ENCODE assay signal across 19 cellular contexts in genomic region chr17:35616506-35616905, GRCh38. TPM values are rescaled to one million over a fixed set of nuclear protein-coding genes. Genes with fewer than 3 reads are reported as not detected.
DNase-seq lines count a peak whose midpoint lies in the region; ATAC-seq, FAIRE-seq and TF ChIP-seq lines count a peak whose summit lies in the region.
"Had no signal": no experiment of that assay in that cellular context is flagged by ENCODE, and none has a peak within 500 bp of the region (broad histone marks: within the 10 kb centered on the region; RNA-seq: fewer than 3 reads in every experiment).

No MANE protein-coding gene starts in this region.

- H3K9me3 Mint-ChIP-seq in endothelial cell (ENCODE audit: unreplicated experiment), result no peaks in the 10 kb centered on the region
- H3K9me3 Mint-ChIP-seq: CD4-positive, alpha-beta memory T cell; GM23338; H9 had no signal

- H3K9me3 ChIP-seq in A549, result no peaks in the 10 kb centered on the region
- H3K9me3 ChIP-seq in skeletal muscle tissue (ENCODE audit: control insufficient read depth in 3 of 3, low read length in 3 of 3), result no peaks in the 10 kb centered on the region
- H3K9me3 ChIP-seq: BE2C had no signal

- peak in 1 of 2 experiments; percentile 33 for DNase-seq in A549 (ENCODE audit: low read depth in 1 of 2, low spot score in 1 of 2)
- peak; percentile 51 for DNase-seq in glomerular endothelial cell (ENCODE audit: extremely low read depth, low read depth, low spot score)
- DNase-seq in endothelial cell (ENCODE audit: low spot score), result no peak
- DNase-seq in posterior vena cava (ENCODE audit: low spot score), result no peak
- DNase-seq: BE2C; CD4-positive, alpha-beta memory T cell; COR-L47; DND-41; GF-D8; H9; IMR-90 had no signal

- no peak for TF ChIP-seq EP300 in A549 (IDR thresholded peaks at IDR 0.05)

- H3K4me1 ChIP-seq in A549 (peaks cover 6% of the 10 kb centered on the region; the same call in 2 of the 3 replicates), skeletal muscle tissue (ENCODE audit: control insufficient read depth in 3 of 3, insufficient read depth in 3 of 3, low read length in 3 of 3) (peaks cover 17 to 25% (median 20%) of the 10 kb centered on the region in 3 donors)
- H3K4me1 ChIP-seq: BE2C had no signal

- no peak overlapping the region for H3K4me2 ChIP-seq in A549
- H3K4me2 ChIP-seq: GM23338 had no signal

- H3K36me3 ChIP-seq in skeletal muscle tissue (ENCODE audit: control insufficient read depth in 3 of 3, insufficient read depth in 3 of 3, low read length in 3 of 3), result peaks cover 0 to 9% (median 2%) of the 10 kb centered on the region in 3 donors

- no peaks in the 10 kb centered on the region for H3K27me3 ChIP-seq in skeletal muscle tissue (ENCODE audit: control insufficient read depth in 3 of 3, insufficient read depth in 3 of 3, low read length in 3 of 3)
- H3K27me3 ChIP-seq: BE2C had no signal

- H3K36me3 Mint-ChIP-seq in endothelial cell (ENCODE audit: low read depth, unreplicated experiment), result no peaks in the 10 kb centered on the region

- no peak for TF ChIP-seq RAD21 in A549 (conservative IDR thresholded peaks at IDR 0.05 in 1 of 2, IDR thresholded peaks at IDR 0.05 in 1 of 2)

- ATAC-seq in A549 (no peak), GM18511 (IDR thresholded peaks at IDR 0.05; ENCODE audit: unreplicated experiment) (no peak)
- ATAC-seq: GM23338 had no signal

- intact Hi-C loops in posterior vena cava (cut with DNase I), result loop anchor here in 1 of 2 donors (10.0 kb wide), 1 partner anchor 128 kb away; no protein-coding TSS in a partner anchor

- FAIRE-seq in A549 (lab: Jason Lieb, UNC), result peak; percentile 56
- FAIRE-seq: A204.1 had no signal

- POLR2A ChIA-PET in A549 (lab: Yijun Ruan, JAX), result no interaction called here

- H3K27ac ChIP-seq in A549 (no peak overlapping the region), VCaP (peak overlapping the region; percentile 34; the same call in 1 of the 2 replicates), skeletal muscle tissue (ENCODE audit: low read depth, low read length) (peak overlapping the region; percentile 88)
- H3K27ac ChIP-seq: C4-2B had no signal

- H3K4me1 Mint-ChIP-seq in endothelial cell (ENCODE audit: unreplicated experiment), result no peaks in the 10 kb centered on the region
- H3K4me1 Mint-ChIP-seq: GM23338, H9 had no signal

- CTCF ChIA-PET in A549 (lab: Yijun Ruan, JAX), result interaction anchor here (2.3 to 11.0 kb wide), 2 partner anchors 20 to 131 kb away, joined by 8 to 324 read pairs; no protein-coding TSS in a partner anchor

- H3K27me3 Mint-ChIP-seq in endothelial cell (ENCODE audit: unreplicated experiment), result no peaks in the 10 kb centered on the region
- H3K27me3 Mint-ChIP-seq: CD4-positive, alpha-beta memory T cell had no signal

- no peak for TF ChIP-seq POLR2A in A549 (IDR thresholded peaks at IDR 0.05; ENCODE audit: low read length)

- 82% methylated on average over 7 of the region's 7 CpGs for WGBS in A549 (ENCODE audit: missing lambda C conversion rate)

- TF ChIP-seq CTCF in A549 (IDR thresholded peaks at IDR 0.05) (no peak), VCaP (conservative IDR thresholded peaks at IDR 0.05) (no peak), endothelial cell (IDR thresholded peaks at IDR 0.05; ENCODE audit: unreplicated experiment) (no peak)

- H3K27ac Mint-ChIP-seq in endothelial cell (ENCODE audit: unreplicated experiment), result no peak overlapping the region
- H3K27ac Mint-ChIP-seq: CD4-positive, alpha-beta memory T cell; GM23338 had no signal

- H3K9ac ChIP-seq in skeletal muscle tissue (ENCODE audit: low read depth in 1 of 3, low read length in 3 of 3), result peak overlapping the region in 2 of 3 donors; percentile 34 to 57

- no peak overlapping the region for H3K4me3 ChIP-seq in A549
- peak overlapping the region in 2 of 3 donors; percentile 4 to 21 for H3K4me3 ChIP-seq in skeletal muscle tissue (ENCODE audit: low read length in 3 of 3)
- H3K4me3 ChIP-seq: GM23338 had no signal

- H3K4me3 Mint-ChIP-seq in endothelial cell (ENCODE audit: unreplicated experiment), result no peak overlapping the region
- H3K4me3 Mint-ChIP-seq: CD4-positive, alpha-beta memory T cell; GM23338; H9 had no signal

TF ChIP-seq in A549, 52 proteins besides CTCF, POLR2A, EP300 and RAD21:
- peak; percentile 38 for TF ChIP-seq MAFK (IDR thresholded peaks at IDR 0.05; ENCODE audit: partially characterized antibody)
- TF ChIP-seq, protein P1, sequence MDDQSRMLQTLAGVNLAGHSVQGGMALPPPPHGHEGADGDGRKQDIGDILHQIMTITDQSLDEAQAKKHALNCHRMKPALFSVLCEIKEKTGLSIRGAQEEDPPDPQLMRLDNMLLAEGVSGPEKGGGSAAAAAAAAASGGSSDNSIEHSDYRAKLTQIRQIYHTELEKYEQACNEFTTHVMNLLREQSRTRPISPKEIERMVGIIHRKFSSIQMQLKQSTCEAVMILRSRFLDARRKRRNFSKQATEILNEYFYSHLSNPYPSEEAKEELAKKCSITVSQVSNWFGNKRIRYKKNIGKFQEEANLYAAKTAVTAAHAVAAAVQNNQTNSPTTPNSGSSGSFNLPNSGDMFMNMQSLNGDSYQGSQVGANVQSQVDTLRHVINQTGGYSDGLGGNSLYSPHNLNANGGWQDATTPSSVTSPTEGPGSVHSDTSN (IDR thresholded peaks at IDR 0.05), result no peak
- TF ChIP-seq BHLHE40 (IDR thresholded peaks at IDR 0.05; ENCODE audit: low read depth, low read length), result no peak
- TF ChIP-seq NFE2L2 (conservative IDR thresholded peaks at IDR 0.05; ENCODE audit: low read length), result peak; percentile 50; the same call in 1 of the 2 replicates

RNA-seq across cellular contexts. Expression of gene AP2B1, which starts 29.4 kb away (rescaled TPM):
- 278 and 309 TPM in 2 replicates for polyA plus RNA-seq in A549 (2011; rRNA removed)
- 83.4 and 99.0 TPM in 2 replicates for polyA plus RNA-seq in A549 (2012; cell fraction: cytosol; rRNA removed)
- 76.2 and 97.3 TPM in 2 replicates for polyA plus RNA-seq in A549 (2012; cell fraction: nucleus; rRNA removed)
- 110 to 139 TPM (median 114 TPM) in 3 replicates for polyA plus RNA-seq in A549 (2017; fragmentation: RNase III; extraction: RNeasy Plus Mini Kit Qiagen cat#74134 plus additional on column Dnase treatment)
- polyA minus RNA-seq in A549 (2011; rRNA and poly(A)+ RNA removed), result 339 and 362 TPM in 2 replicates
- total RNA-seq in glomerular endothelial cell, result 168 and 203 TPM in 2 replicates
- total RNA-seq in skeletal muscle tissue, result 45.4 TPM
- 330 TPM for total RNA-seq in endothelial cell (ENCODE audit: unreplicated experiment)
- total RNA-seq in posterior vena cava, result 100 to 1,000 TPM; 101 to 105 TPM

RNA-seq across cellular contexts. Expression of gene PEX12, which starts 38.1 kb away (rescaled TPM):
- polyA plus RNA-seq in A549 (2011; rRNA removed) (11.2 and 15.0 TPM in 2 replicates), A549 (2017; fragmentation: RNase III; extraction: RNeasy Plus Mini Kit Qiagen cat#74134 plus additional on column Dnase treatment) (4.3 to 4.7 TPM (median 4.6 TPM) in 3 replicates)
- polyA plus RNA-seq in A549 (2012; cell fraction: cytosol; rRNA removed), result 2.6 and 2.9 TPM in 2 replicates
- 2.6 and 2.7 TPM in 2 replicates for polyA plus RNA-seq in A549 (2012; cell fraction: nucleus; rRNA removed)
- polyA minus RNA-seq in A549 (2011; rRNA and poly(A)+ RNA removed), result 10.3 and 10.9 TPM in 2 replicates
- total RNA-seq in glomerular endothelial cell (4.6 and 6.3 TPM in 2 replicates), skeletal muscle tissue (4.7 TPM), endothelial cell (ENCODE audit: unreplicated experiment) (4.4 TPM), posterior vena cava (1 to 10 TPM; 3.4 to 3.6 TPM)

RNA-seq across cellular contexts. Expression of gene SLFN14, which starts 55.9 kb away (rescaled TPM):
- not detected in 2 replicates for polyA plus RNA-seq in A549 (2011; rRNA removed)
- polyA plus RNA-seq in A549 (2012; cell fraction: cytosol; rRNA removed), result not detected in 2 replicates
- not detected in 2 replicates for polyA plus RNA-seq in A549 (2012; cell fraction: nucleus; rRNA removed)
- not detected in 3 replicates for polyA plus RNA-seq in A549 (2017; fragmentation: RNase III; extraction: RNeasy Plus Mini Kit Qiagen cat#74134 plus additional on column Dnase treatment)
- polyA minus RNA-seq in A549 (2011; rRNA and poly(A)+ RNA removed), result not detected in 2 replicates
- total RNA-seq in glomerular endothelial cell, result 0.18 TPM in 1 of 2 replicates, not detected in the other
- total RNA-seq in skeletal muscle tissue, result 1.0 TPM
- 0.95 TPM for total RNA-seq in endothelial cell (ENCODE audit: unreplicated experiment)
- total RNA-seq in posterior vena cava, result not detected
- total RNA-seq: CD4-positive, alpha-beta memory T cell; H9; HT-29; IMR-90 had no signal
- polyA plus RNA-seq: AG04450, GM23338, IMR-90 had no signal

Comparison
In these comparisons a context has a peak if more than half of its experiments do, and no peak if none do; other contexts are left out.
1. H3K27ac ChIP-seq: peak in VCaP (single experiment) and skeletal muscle tissue (single experiment); none in A549 (0 of 2).